ENCODE assay signal across 31 cellular contexts in the genomic region with DNA sequence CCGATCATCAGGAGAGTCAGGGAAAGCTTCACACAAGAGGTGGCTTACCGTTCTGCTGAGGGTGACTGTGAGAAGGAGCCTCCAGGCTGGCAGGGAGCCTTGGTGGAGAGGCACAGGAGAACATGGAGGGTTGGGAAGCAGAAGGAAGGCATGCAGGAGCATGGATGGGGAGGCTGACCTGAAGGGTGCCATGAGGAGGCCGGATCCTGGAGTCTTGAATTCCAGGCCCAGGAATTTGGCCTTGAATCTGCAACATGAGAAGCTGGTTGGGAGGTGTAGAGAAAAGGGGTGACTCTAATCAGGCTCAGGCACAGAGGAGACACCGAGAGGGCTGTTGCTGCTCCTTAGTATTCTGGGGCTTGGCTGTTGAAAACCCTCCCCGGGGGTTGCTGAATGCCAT.
"Had no signal": no experiment of that assay in that cellular context is flagged by ENCODE, and none has a peak within 500 bp of the region (broad histone marks: within the 10 kb centered on the region; RNA-seq: fewer than 3 reads in every experiment).

No MANE protein-coding gene starts in this region.

- DNase-seq: activated CD4-positive, alpha-beta memory T cell treated with anti-CD3 and anti-CD28 coated beads for 36 hours; activated CD4-positive, alpha-beta T cell treated with anti-CD3 and anti-CD28 coated beads, Interleukin-2, amount 10 ng/mL, durations not matched to agents 7 days and 5 days; activated CD4-positive, CD25-positive, alpha-beta regulatory T cell; activated CD8-positive, alpha-beta memory T cell treated with anti-CD3 and anti-CD28 coated beads for 24 hours; activated effector memory CD4-positive, alpha-beta T cell treated with anti-CD3 and anti-CD28 coated beads, Interleukin-2, amount 50 U/mL, for 16 hours; activated naive CD4-positive, alpha-beta T cell treated with Interleukin-2 at 50 U/mL for 16 hours; activated T-cell treated with anti-CD3 and anti-CD28 coated beads, Interleukin-2, amount 50 U/mL, for 4 hours; amygdala; brain microvascular endothelial cell; MG63; MV-4-11; NCI-H1092 treated with DMSO at 0.1 percent for 48 hours; NCI-H1417 treated with DMSO at 0.1 percent for 48 hours; NCI-H1694; NCI-H2029; NCI-H2107; NCI-H510A treated with DMSO at 0.1 percent for 48 hours; NCI-H69; NK-92 treated with Interleukin-12 subunit alpha and Interleukin-12 subunit beta, amount 100 ng/mL, for 24 hours; OCI-M1; RPMI8226; T-cell; T-helper 2 cell; T1000 had no signal

- H3K27me3 ChIP-seq: brain microvascular endothelial cell, cardiac muscle cell, MG63 had no signal

- H3K27ac ChIP-seq: brain microvascular endothelial cell, cardiac muscle cell, SK-N-MC had no signal

- H3K4me3 Mint-ChIP-seq: activated CD4-positive, alpha-beta memory T cell treated with anti-CD3 and anti-CD28 coated beads for 36 hours; activated CD4-positive, alpha-beta T cell treated with anti-CD3 and anti-CD28 coated beads, Interleukin-2, amount 10 ng/mL, durations not matched to agents 7 days and 5 days; activated naive CD8-positive, alpha-beta T cell; activated T-cell treated with anti-CD3 and anti-CD28 coated beads, Interleukin-2, amount 50 U/mL, for 4 hours; T-cell had no signal

- H3K27me3 Mint-ChIP-seq: activated CD4-positive, alpha-beta memory T cell treated with anti-CD3 and anti-CD28 coated beads for 36 hours; activated CD4-positive, alpha-beta T cell treated with anti-CD3 and anti-CD28 coated beads, Interleukin-2, amount 10 ng/mL, durations not matched to agents 7 days and 5 days; activated naive CD8-positive, alpha-beta T cell; T-cell had no signal

- H3K27ac Mint-ChIP-seq: activated CD4-positive, alpha-beta memory T cell treated with anti-CD3 and anti-CD28 coated beads for 36 hours; activated CD4-positive, alpha-beta T cell treated with anti-CD3 and anti-CD28 coated beads, Interleukin-2, amount 10 ng/mL, durations not matched to agents 7 days and 5 days; activated naive CD8-positive, alpha-beta T cell; T-cell had no signal

- H3K9me3 ChIP-seq: MG63 had no signal

- FAIRE-seq: astrocyte, TTC549 had no signal

- H3K36me3 ChIP-seq: brain microvascular endothelial cell, cardiac muscle cell, MG63 had no signal

- H3K4me1 Mint-ChIP-seq: activated CD4-positive, alpha-beta T cell treated with anti-CD3 and anti-CD28 coated beads, Interleukin-2, amount 10 ng/mL, durations not matched to agents 7 days and 5 days; T-cell had no signal

- H3K9me3 Mint-ChIP-seq: activated CD4-positive, alpha-beta T cell treated with anti-CD3 and anti-CD28 coated beads, Interleukin-2, amount 10 ng/mL, durations not matched to agents 7 days and 5 days had no signal

- H3K4me3 ChIP-seq: cardiac muscle cell, MG63, SK-N-MC had no signal

- ATAC-seq: activated T-cell treated with anti-CD3 and anti-CD28 coated beads, Interleukin-2, amount 50 U/mL, for 4 hours; Panc1; Right ventricle myocardium inferior; T-cell had no signal
